ENCODE assay signal across 1 cellular context in the genomic region with DNA sequence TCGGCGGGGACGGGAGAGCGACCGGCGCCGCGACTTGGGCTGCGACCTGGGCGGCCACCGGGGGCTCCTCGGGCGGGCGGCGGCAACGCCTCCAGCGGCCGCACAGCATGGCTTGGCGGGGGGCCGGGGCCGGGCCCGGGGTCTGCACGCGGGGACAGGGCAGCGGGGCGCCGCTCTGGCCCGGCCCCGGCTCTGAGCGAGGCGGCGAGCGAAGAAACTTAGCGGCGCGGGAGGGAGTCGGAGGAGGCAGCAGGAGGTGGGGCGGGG.
TF ChIP-seq lines count a peak whose summit lies in the region.

A gene with protein sequence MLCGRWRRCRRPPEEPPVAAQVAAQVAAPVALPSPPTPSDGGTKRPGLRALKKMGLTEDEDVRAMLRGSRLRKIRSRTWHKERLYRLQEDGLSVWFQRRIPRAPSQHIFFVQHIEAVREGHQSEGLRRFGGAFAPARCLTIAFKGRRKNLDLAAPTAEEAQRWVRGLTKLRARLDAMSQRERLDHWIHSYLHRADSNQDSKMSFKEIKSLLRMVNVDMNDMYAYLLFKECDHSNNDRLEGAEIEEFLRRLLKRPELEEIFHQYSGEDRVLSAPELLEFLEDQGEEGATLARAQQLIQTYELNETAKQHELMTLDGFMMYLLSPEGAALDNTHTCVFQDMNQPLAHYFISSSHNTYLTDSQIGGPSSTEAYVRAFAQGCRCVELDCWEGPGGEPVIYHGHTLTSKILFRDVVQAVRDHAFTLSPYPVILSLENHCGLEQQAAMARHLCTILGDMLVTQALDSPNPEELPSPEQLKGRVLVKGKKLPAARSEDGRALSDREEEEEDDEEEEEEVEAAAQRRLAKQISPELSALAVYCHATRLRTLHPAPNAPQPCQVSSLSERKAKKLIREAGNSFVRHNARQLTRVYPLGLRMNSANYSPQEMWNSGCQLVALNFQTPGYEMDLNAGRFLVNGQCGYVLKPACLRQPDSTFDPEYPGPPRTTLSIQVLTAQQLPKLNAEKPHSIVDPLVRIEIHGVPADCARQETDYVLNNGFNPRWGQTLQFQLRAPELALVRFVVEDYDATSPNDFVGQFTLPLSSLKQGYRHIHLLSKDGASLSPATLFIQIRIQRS (minus strand): TSS at position 214 of the 267 bp plus-strand sequence. CDS start 105 bp downstream, at position 109.

TF ChIP-seq in H1, 55 proteins besides CTCF, POLR2A, EP300 and RAD21:
- TF ChIP-seq RBBP5 (IDR thresholded peaks at IDR 0.05; ENCODE audit: borderline replicate concordance, low read depth, low read length) (no peak), TAF1 (IDR thresholded peaks at IDR 0.05; ENCODE audit: low read depth, low read length) (peak; percentile 33; the same call in 1 of the 2 replicates), NANOG (IDR thresholded peaks at IDR 0.05; ENCODE audit: insufficient read depth, low read depth, low read length, poor library complexity, severe bottlenecking) (no peak), CREB1 (IDR thresholded peaks at IDR 0.05) (no peak), SUZ12 (IDR thresholded peaks at IDR 0.05; ENCODE audit: low read length) (no peak), PHF8 (conservative IDR thresholded peaks at IDR 0.05; ENCODE audit: low read depth, low read length) (peak; percentile 53; the same call in 1 of the 2 replicates)
- TF ChIP-seq, protein P1, sequence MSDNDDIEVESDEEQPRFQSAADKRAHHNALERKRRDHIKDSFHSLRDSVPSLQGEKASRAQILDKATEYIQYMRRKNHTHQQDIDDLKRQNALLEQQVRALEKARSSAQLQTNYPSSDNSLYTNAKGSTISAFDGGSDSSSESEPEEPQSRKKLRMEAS (IDR thresholded peaks at IDR 0.05) = no peak
